21 cellular contexts compared by ENCODE assay signal in the genomic region with DNA sequence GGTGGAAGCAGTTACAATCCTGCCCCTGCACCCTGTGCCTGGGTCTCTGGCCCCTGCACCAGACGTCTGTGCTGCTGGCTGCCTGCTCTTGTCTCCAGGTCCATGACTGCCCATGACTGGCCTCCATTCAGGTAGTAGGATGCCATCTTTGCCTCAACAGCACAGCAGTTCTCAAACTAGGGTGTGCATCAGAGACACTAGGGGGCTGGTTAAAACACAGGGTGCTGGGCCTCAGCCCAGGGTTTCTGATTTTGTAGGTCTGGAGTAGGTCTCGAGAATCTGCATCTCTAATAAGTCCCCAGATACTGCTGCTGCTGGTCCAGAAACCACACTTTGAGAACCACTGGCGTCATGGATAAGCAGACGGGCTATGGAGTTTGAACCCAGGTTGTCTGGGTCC. TPM values are rescaled to one million over a fixed set of nuclear protein-coding genes. Genes with fewer than 3 reads are reported as not detected.
"Had no signal": no experiment of that assay in that cellular context is flagged by ENCODE, and none has a peak within 500 bp of the region (broad histone marks: within the 10 kb centered on the region; RNA-seq: fewer than 3 reads in every experiment).

No MANE protein-coding gene starts in this region.

- H3K27me3 ChIP-seq: colonic mucosa, hepatocyte, ovary, thyroid gland, upper lobe of left lung, uterus had no signal

- H3K27ac ChIP-seq: colonic mucosa, gastrocnemius medialis, hepatocyte, ovary, thyroid gland, upper lobe of left lung, uterus had no signal

- H3K4me3 ChIP-seq: colonic mucosa, gastrocnemius medialis, hepatocyte, lung, ovary, smooth muscle cell, thyroid gland, upper lobe of left lung, uterus had no signal

- H2AFZ ChIP-seq: hepatocyte had no signal

- H3K4me1 ChIP-seq: colonic mucosa, thyroid gland, uterus had no signal

- H3K9me3 ChIP-seq: colonic mucosa, gastrocnemius medialis, ovary, thyroid gland, upper lobe of left lung, uterus had no signal

- H3K36me3 ChIP-seq: colonic mucosa, gastrocnemius medialis, ovary, thyroid gland, upper lobe of left lung, uterus had no signal

- ATAC-seq: gastrocnemius medialis; natural killer cell; right cardiac atrium; stimulated activated memory B cell treated with anti-CD40 and anti-IgM and Interleukin-4, amounts not matched to agents 10 μg/mL and 1 μg/mL and 100 μg/mL, for 72 hours had no signal

- H3K4me2 ChIP-seq: hepatocyte, smooth muscle cell had no signal

- DNase-seq: caudate nucleus; colonic mucosa; effector CD4-positive, alpha-beta T cell; gastrocnemius medialis; kidney; left cardiac atrium; left ventricle myocardium superior; mesendoderm; natural killer cell; nucleus accumbens; ovary; right cardiac atrium; stimulated activated CD4-positive, alpha-beta T cell treated with anti-CD3 and anti-CD28 coated beads, Interleukin-4, amount 100 ng/mL, for 24 hours; thyroid gland; upper lobe of left lung; uterus had no signal

RNA-seq across cellular contexts. Expression of a gene that starts 24.0 kb away (rescaled TPM):
- total RNA-seq: mononuclear cell had no signal
